In genomic region chr17:49575524-49576120, GRCh38 we compare ENCODE assay signal across 8 cellular contexts. TPM values are rescaled to one million over a fixed set of nuclear protein-coding genes. Genes with fewer than 3 reads are reported as not detected.
DNase-seq lines count a peak whose midpoint lies in the region; ATAC-seq and TF ChIP-seq lines count a peak whose summit lies in the region.

Gene NXPH3, plus strand, starts transcription at chr17:49575871. Its CDS starts 349 bp downstream, at chr17:49576220.

- TF ChIP-seq CTCF in Loucy (conservative IDR thresholded peaks at IDR 0.05; ENCODE audit: low read length) (no peak), WI38 (IDR thresholded peaks at IDR 0.05; ENCODE audit: low read depth, low read length) (no peak), left lung (IDR thresholded peaks at IDR 0.05) (peak; percentile 44 to 65)

- H3K27me3 ChIP-seq in Loucy (ENCODE audit: insufficient read depth, low read length, poor library complexity, severe bottlenecking) (no peaks in the 10 kb centered on the region), left lung (peaks cover 0 to 46% of the 10 kb centered on the region in 2 donors)

- no peaks in the 10 kb centered on the region for H3K79me2 ChIP-seq in Loucy (ENCODE audit: insufficient read depth, low read length)

- H3K9me2 ChIP-seq in Loucy (replicated peaks; ENCODE audit: low read depth, low read length), result no peaks in the 10 kb centered on the region

- no peaks in the 10 kb centered on the region for H3K36me3 ChIP-seq in Loucy (ENCODE audit: insufficient read depth, low read length)
- H3K36me3 ChIP-seq in left lung, result no peaks in the 10 kb centered on the region

- in situ Hi-C loops in G401 (cut with HindIII; ENCODE audit: low sequenced_read_pairs), result no loop called here

- H3K27ac ChIP-seq in left lung, result peak within 1 kb of the TSS; percentile 13 to 48

- H3K9me3 ChIP-seq in Loucy (ENCODE audit: insufficient read depth, low read depth, low read length) (no peaks in the 10 kb centered on the region), left lung (no peaks in the 10 kb centered on the region)

- no peak within 1 kb of the TSS for H3K9ac ChIP-seq in Loucy (ENCODE audit: low read depth, low read length, poor library complexity, severe bottlenecking)

- ATAC-seq in left lung, result peak; percentile 85
- no peak for ATAC-seq in GM18909 (IDR thresholded peaks at IDR 0.05; ENCODE audit: poor library complexity, unreplicated experiment)

- H2AFZ ChIP-seq in Loucy (ENCODE audit: low read length), result peak within 1 kb of the TSS; percentile 73; the same call in 1 of the 2 replicates

- no peaks in the 10 kb centered on the region for H3F3A ChIP-seq in Loucy (ENCODE audit: low read depth)

- H3K4me1 ChIP-seq in Loucy (ENCODE audit: insufficient read depth, low read length, poor library complexity, severe bottlenecking) (no peaks in the 10 kb centered on the region), left lung (peaks cover 8 to 38% of the 10 kb centered on the region in 2 donors)

- no peaks in the 10 kb centered on the region for H4K20me1 ChIP-seq in Loucy (ENCODE audit: insufficient read depth, low read length, poor library complexity, severe bottlenecking)

- peak within 1 kb of the TSS; percentile 56 for H3K4me2 ChIP-seq in Loucy (ENCODE audit: low read depth, low read length, poor library complexity, severe bottlenecking)

- H3K4me3 ChIP-seq in Loucy (ENCODE audit: low read length, poor library complexity, severe bottlenecking), result peak within 1 kb of the TSS; percentile 51
- H3K4me3 ChIP-seq in WI38 (ENCODE audit: low read depth, low read length), result peak within 1 kb of the TSS; percentile 57
- H3K4me3 ChIP-seq in left lung, result peak within 1 kb of the TSS; percentile 52 to 53

- peak; percentile 81 for DNase-seq in G401 (ENCODE audit: low spot score)
- DNase-seq in cerebellar cortex (ENCODE audit: low spot score), result peak; percentile 73
- peak; percentile 65 to 95 for DNase-seq in left lung
- DNase-seq in stimulated activated CD4-positive, alpha-beta T cell treated with anti-CD3 and anti-CD28 coated beads, Interleukin-4, amount 100 ng/mL, for 48 hours (ENCODE audit: low read depth in 2 of 2), result peak; percentile 60 to 72
- DNase-seq in NK-92 treated with Interleukin-12 subunit alpha and Interleukin-12 subunit beta, amount 100 ng/mL, for 24 hours (lab: John Stamatoyannopoulos, UW), result no peak

- intact Hi-C loops in left lung (cut with DNase I), result loop anchor here (10.0 kb wide), 3 partner anchors 119 to 279 kb away; partner anchors contain the start of gene KAT7 (in 1 of the 2)

RNA-seq across cellular contexts. Expression of gene NXPH3, which starts in this region (rescaled TPM):
- total RNA-seq in G401 (2014; rRNA removed; shearing (Covaris generic)), result 93.4 and 111 TPM in 2 replicates
- total RNA-seq in left lung, result 1 to 10 TPM; 2.1 to 2.7 TPM

Comparison
In these comparisons a context has a peak if more than half of its experiments do, and no peak if none do; other contexts are left out.
1. RNA of gene NXPH3 (total RNA-seq): 93.4 to 111 TPM in G401; 2.1 to 2.7 TPM in left lung; every median in the first group is over 10 times any median in the second.
2. CTCF ChIP-seq: peak in left lung (2 of 2); none in Loucy (single experiment) and WI38 (single experiment).
3. Peak in every context shown above with its lines, with median percentiles within 50 percentile points of each other: H3K4me3 ChIP-seq.